In genomic region chr9:137682431-137682991, GRCh38 we compare ENCODE assay signal across 1 cellular context.
TF ChIP-seq lines count a peak whose summit lies in the region.

No MANE protein-coding gene starts in this region.

TF ChIP-seq in HEK293, 187 proteins besides CTCF, POLR2A, EP300 and RAD21 (continued from another document):
- TF ChIP-seq PRDM4 (tag by site-specific recombination; IDR thresholded peaks at IDR 0.05): no peak
- no peak for TF ChIP-seq ZBTB7A (tag by site-specific recombination; IDR thresholded peaks at IDR 0.05; ENCODE audit: low read depth)
- TF ChIP-seq ATF2 (tag by site-specific recombination; IDR thresholded peaks at IDR 0.05; ENCODE audit: low read depth): no peak
- TF ChIP-seq ZNF366 (tag by site-specific recombination; conservative IDR thresholded peaks at IDR 0.05): peak; percentile 39; the same call in 1 of the 2 replicates
- no peak for TF ChIP-seq ZSCAN23 (tag by site-specific recombination; IDR thresholded peaks at IDR 0.05)
- no peak for TF ChIP-seq ZNF660 (tag by site-specific recombination; IDR thresholded peaks at IDR 0.05)
- peak; percentile 57 for TF ChIP-seq GLIS1 (tag by site-specific recombination; IDR thresholded peaks at IDR 0.05)
